17 cellular contexts compared by ENCODE assay signal in genomic region chr12:3720772-3721171, GRCh38. TPM values are rescaled to one million over a fixed set of nuclear protein-coding genes. Genes with fewer than 3 reads are reported as not detected.
DNase-seq lines count a peak whose midpoint lies in the region; ATAC-seq and TF ChIP-seq lines count a peak whose summit lies in the region.
"Had no signal": no experiment of that assay in that cellular context is flagged by ENCODE, and none has a peak within 500 bp of the region (broad histone marks: within the 10 kb centered on the region; RNA-seq: fewer than 3 reads in every experiment).

No MANE protein-coding gene starts in this region.

- intact Hi-C loops in left ventricle myocardium superior (cut with micrococcal nuclease) (no loop called here), left ventricle myocardium inferior (cut with micrococcal nuclease) (no loop called here)

- H3K36me3 Mint-ChIP-seq in T-helper 17 cell (ENCODE audit: low read depth), result peaks cover 16% of the 10 kb centered on the region
- H3K36me3 Mint-ChIP-seq in nephron progenitor cell (ENCODE audit: low read depth), result no peaks in the 10 kb centered on the region

- H3K27me3 ChIP-seq in right atrium auricular region (no peaks in the 10 kb centered on the region), left ventricle myocardium inferior (ENCODE audit: low read depth) (no peaks in the 10 kb centered on the region)
- H3K27me3 ChIP-seq: BLaER1 treated with 17β-estradiol and CSF1 and Interleukin-3, amounts not matched to agents 10 nM and 100 nM had no signal

- ATAC-seq in left ventricle myocardium superior (no peak), T-helper 17 cell (no peak)
- ATAC-seq: GM23338 had no signal

- H3K27ac Mint-ChIP-seq in T-helper 17 cell (peak overlapping the region; percentile 63), nephron progenitor cell (peak overlapping the region; percentile 68)
- H3K27ac Mint-ChIP-seq: CD4-positive, CD25-positive, alpha-beta regulatory T cell; GM23338 had no signal

- H3K9me3 Mint-ChIP-seq in nephron progenitor cell, result peaks cover 12% of the 10 kb centered on the region

- H3K4me1 ChIP-seq in right atrium auricular region, result peaks cover 0 to 4% of the 10 kb centered on the region in 2 donors
- H3K4me1 ChIP-seq in left ventricle myocardium inferior, result peaks cover 5% of the 10 kb centered on the region

- H3K4me1 Mint-ChIP-seq in T-helper 17 cell (peaks cover 24% of the 10 kb centered on the region), nephron progenitor cell (peaks cover 13% of the 10 kb centered on the region)

- no peak overlapping the region for H3K4me3 Mint-ChIP-seq in T-helper 17 cell
- H3K4me3 Mint-ChIP-seq in nephron progenitor cell, result no peak overlapping the region
- H3K4me3 Mint-ChIP-seq: CD4-positive, CD25-positive, alpha-beta regulatory T cell; GM23338 had no signal

- H3K4me3 ChIP-seq in right atrium auricular region, result no peak overlapping the region
- H3K4me3 ChIP-seq in left ventricle myocardium inferior, result no peak overlapping the region
- H3K4me3 ChIP-seq: BLaER1 treated with 17β-estradiol and CSF1 and Interleukin-3, amounts not matched to agents 10 nM and 100 nM; GM23338 had no signal

- H3K9me3 ChIP-seq in right atrium auricular region (no peaks in the 10 kb centered on the region), T-helper 17 cell (ENCODE audit: control insufficient read depth, low read length, poor library complexity, severe bottlenecking) (peaks cover 3% of the 10 kb centered on the region), left ventricle myocardium inferior (replicated peaks) (no peaks in the 10 kb centered on the region)

- DNase-seq in right atrium auricular region (ENCODE audit: low spot score), result peak; percentile 21
- DNase-seq in left ventricle myocardium superior, result no peak
- no peak for DNase-seq in T-helper 17 cell
- DNase-seq in nephron progenitor cell, result no peak
- no peak for DNase-seq in left ventricle myocardium inferior
- DNase-seq in NCI-H1092 (lab: John Stamatoyannopoulos, UW), result no peak
- no peak for DNase-seq in activated naive CD4-positive, alpha-beta T cell treated with anti-CD3 and anti-CD28 coated beads, Interleukin-2, amount 50 U/mL, for 16 hours
- DNase-seq: ACHN; Calu3; CD4-positive, CD25-positive, alpha-beta regulatory T cell; DMS 273 treated with DMSO at 0.1 percent for 48 hours; DMS79 treated with DMSO at 0.1 percent for 48 hours; EL; H7 had no signal

- H3K36me3 ChIP-seq in right atrium auricular region (no peaks in the 10 kb centered on the region), left ventricle myocardium inferior (no peaks in the 10 kb centered on the region)

- TF ChIP-seq CTCF in right atrium auricular region (IDR thresholded peaks at IDR 0.05) (no peak), nephron progenitor cell (IDR thresholded peaks at IDR 0.05) (no peak), left ventricle myocardium inferior (IDR thresholded peaks at IDR 0.05; ENCODE audit: borderline replicate concordance) (no peak)

- H3K27me3 Mint-ChIP-seq in T-helper 17 cell, result no peaks in the 10 kb centered on the region
- peaks cover 13% of the 10 kb centered on the region for H3K27me3 Mint-ChIP-seq in nephron progenitor cell (ENCODE audit: low read depth, poor library complexity)
- H3K27me3 Mint-ChIP-seq: CD4-positive, CD25-positive, alpha-beta regulatory T cell had no signal

- H3K27ac ChIP-seq in right atrium auricular region, result no peak overlapping the region
- H3K27ac ChIP-seq in left ventricle myocardium inferior (replicated peaks), result no peak overlapping the region

RNA-seq across cellular contexts. Expression of gene CRACR2A, which starts 32.1 kb away (rescaled TPM):
- total RNA-seq in right atrium auricular region (10 to 100 TPM in 1 of 2 donors, 1 to 10 TPM in 1; 6.0 to 10.9 TPM), left ventricle myocardium superior (2.5 TPM), T-helper 17 cell (10 to 100 TPM; 52.8 to 54.8 TPM), left ventricle myocardium inferior (7.6 TPM)
- total RNA-seq: A172 had no signal
